ENCODE assay signal across 11 cellular contexts in the genomic region with DNA sequence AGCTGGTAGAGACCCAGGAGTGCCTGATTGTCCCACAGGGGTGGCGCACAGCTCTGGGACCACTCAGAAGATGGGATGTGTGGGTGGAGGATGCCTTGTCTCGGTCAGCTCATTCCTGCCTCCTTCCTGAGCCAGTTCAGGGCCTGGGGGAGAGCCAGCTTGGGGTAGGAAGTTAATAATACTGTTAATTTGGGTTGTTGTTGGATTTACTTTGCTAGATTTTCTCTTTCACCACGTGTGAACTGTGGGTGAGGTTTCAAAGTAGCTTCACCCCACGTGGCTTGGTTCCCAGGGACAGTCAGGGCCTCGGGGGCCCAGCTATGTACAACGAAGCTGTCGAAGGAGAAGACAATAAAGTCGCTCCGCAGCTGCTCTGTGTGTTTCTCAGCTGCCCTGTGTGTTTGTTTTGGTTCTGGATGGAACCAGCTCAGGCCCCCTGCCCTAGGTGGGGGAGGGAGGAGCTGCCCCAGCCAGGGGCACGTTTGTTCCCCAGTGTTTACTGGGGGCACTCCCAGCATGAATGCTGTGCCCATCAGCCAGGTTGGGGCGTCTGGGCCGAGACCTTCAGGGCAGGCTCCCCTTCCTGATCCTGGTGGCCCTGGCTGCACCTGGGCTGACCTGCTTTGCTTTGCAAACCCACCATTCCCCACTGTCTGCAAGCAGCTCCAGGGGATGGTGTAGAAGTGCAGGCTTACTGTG. TPM values are rescaled to one million over a fixed set of nuclear protein-coding genes. Genes with fewer than 3 reads are reported as not detected.
DNase-seq lines count a peak whose midpoint lies in the region; ATAC-seq, FAIRE-seq and TF ChIP-seq lines count a peak whose summit lies in the region.
"Had no signal": no experiment of that assay in that cellular context is flagged by ENCODE, and none has a peak within 500 bp of the region (broad histone marks: within the 10 kb centered on the region; RNA-seq: fewer than 3 reads in every experiment).

No MANE protein-coding gene starts in this region.

- no peaks in the 10 kb centered on the region; the same call in none of the 2 replicates for H3K36me3 ChIP-seq in Panc1 (ENCODE audit: control insufficient read depth, insufficient read depth, low read length)
- peaks cover 17 to 32% (median 28%) of the 10 kb centered on the region in 4 experiments for H3K36me3 ChIP-seq in H1 (ENCODE audit: control insufficient read depth in 2 of 4, insufficient read depth in 4 of 4, low read length in 3 of 4)
- H3K36me3 ChIP-seq in spleen = peaks cover 0 to 60% (median 53%) of the 10 kb centered on the region in 6 donors

- H3K9me3 Mint-ChIP-seq in activated T-cell treated with anti-CD3 and anti-CD28 coated beads, Interleukin-2, amount 50 U/mL, for 4 hours = no peaks in the 10 kb centered on the region

- BruUV-seq in Panc1 (replicated peaks; lab: Mats Ljungman, UMichigan) = no TSS peak

- no peak for DNase-seq in activated T-cell treated with anti-CD3 and anti-CD28 coated beads, Interleukin-2, amount 50 U/mL, for 4 hours
- no peak for DNase-seq in activated T-cell treated with anti-CD3 and anti-CD28 coated beads, Interleukin-2, amount 50 U/mL, for 48 hours
- DNase-seq in Panc1 (ENCODE audit: low read depth, low spot score) (no peak), H1 (ENCODE audit: low read depth in 1 of 2, low spot score in 2 of 2) (no peak), spleen (peak; percentile 74)
- DNase-seq in stimulated activated CD4-positive, alpha-beta T cell treated with anti-CD3 and anti-CD28 coated beads, Interleukin-4, amount 100 ng/mL, for 1 hour = no peak
- DNase-seq: AML-193 had no signal

- H3K4me1 Mint-ChIP-seq in activated T-cell treated with anti-CD3 and anti-CD28 coated beads, Interleukin-2, amount 50 U/mL, for 4 hours (ENCODE audit: low read depth) = peaks cover 13% of the 10 kb centered on the region

- TF ChIP-seq POLR2A in H1 (IDR thresholded peaks at IDR 0.05; ENCODE audit: control extremely low read depth in 1 of 2, low read depth in 2 of 2, low read length in 2 of 2) (no peak; a peak in 1 of 3 replicates), spleen (IDR thresholded peaks at IDR 0.05) (no peak)

- in situ Hi-C loops in Panc1 (cut with HindIII; ENCODE audit: low pct_unique_long_range_greater_than_20kb, low sequenced_read_pairs) = no loop called here

- CTCF ChIA-PET in Panc1 (lab: Charles Lee) = interaction anchor here (0.6 kb wide), 2 partner anchors 65 to 335 kb away, joined by 4 to 12 read pairs; no protein-coding TSS in a partner anchor
- CTCF ChIA-PET in H1 (lab: Charles Lee; ENCODE audit: partially characterized antibody) = interaction anchor here (0.7 to 2.8 kb wide), 12 partner anchors 9 to 260 kb away, joined by 3 to 13 read pairs (median 4); no protein-coding TSS in a partner anchor

- no peak for FAIRE-seq in H1 (lab: Jason Lieb, UNC)
- FAIRE-seq: endothelial cell of umbilical vein, pancreas had no signal

- H3K27me3 ChIP-seq in Panc1 (ENCODE audit: control insufficient read depth, insufficient read depth, low read length) = no peaks in the 10 kb centered on the region
- no peaks in the 10 kb centered on the region for H3K27me3 ChIP-seq in H1 (replicated peaks in 1 of 4; ENCODE audit: control insufficient read depth in 3 of 4, extremely low read depth in 1 of 4, insufficient read depth in 3 of 4, low read length in 3 of 4)
- no peaks in the 10 kb centered on the region for H3K27me3 ChIP-seq in spleen (replicated peaks in 1 of 7)
- H3K27me3 ChIP-seq: pancreas had no signal

- no peak overlapping the region for H3K4me2 ChIP-seq in H1 (ENCODE audit: insufficient read depth in 1 of 2, low read depth in 2 of 2, low read length in 2 of 2)

- no peak overlapping the region for H3K4ac ChIP-seq in H1 (replicated peaks; ENCODE audit: insufficient read length, low read depth, low read length)

- peaks cover 1% of the 10 kb centered on the region for H3K36me3 Mint-ChIP-seq in activated T-cell treated with anti-CD3 and anti-CD28 coated beads, Interleukin-2, amount 50 U/mL, for 4 hours (ENCODE audit: insufficient read depth)

- H3K4me3 ChIP-seq in Panc1 (ENCODE audit: low read depth in 2 of 2, low read length in 2 of 2) (no peak overlapping the region), H1 (ENCODE audit: extremely low read depth in 1 of 4, insufficient read depth in 2 of 4, low read depth in 3 of 4, low read length in 4 of 4) (no peak overlapping the region), spleen (no peak overlapping the region)

- no peak overlapping the region for H2BK120ac ChIP-seq in H1 (replicated peaks; ENCODE audit: low read depth, low read length)

- H2BK5ac ChIP-seq in H1 (ENCODE audit: low read depth, low read length) = no peak overlapping the region; the same call in 1 of the 2 replicates

- no peak overlapping the region for H4K91ac ChIP-seq in H1 (replicated peaks; ENCODE audit: insufficient read length, low read length)

- WGBS in H1 (ENCODE audit: extremely low coverage in 1 of 2, insufficient coverage in 1 of 2, insufficient read length in 1 of 2, insufficient replicate concordance in 2 of 2, low coverage in 1 of 2, low lambda C conversion rate in 2 of 2, missing lambda C conversion rate in 1 of 2), 2 experiments = 92% methylated on average over 12 of the region's 12 CpGs; no CpG with 5 or more reads in 1 of the 2 experiments
- 65 to 79% (median 78%) methylated on average over 11 to 12 of the region's 12 CpGs for WGBS in spleen, 5 donors

- no peak for ATAC-seq in activated T-cell treated with anti-CD3 and anti-CD28 coated beads, Interleukin-2, amount 50 U/mL, for 4 hours
- no peak for ATAC-seq in Panc1
- no peak for ATAC-seq in esophagus mucosa
- ATAC-seq in HG02588 (IDR thresholded peaks at IDR 0.05; ENCODE audit: unreplicated experiment) = no peak
- ATAC-seq: pancreas had no signal

- H2BK15ac ChIP-seq in H1 (ENCODE audit: low read length) = no peak overlapping the region

- peak overlapping the region; percentile 51; the same call in 1 of the 2 replicates for H4K8ac ChIP-seq in H1 (ENCODE audit: extremely low read depth, insufficient read depth, low read length)

- H3K4me3 Mint-ChIP-seq in activated T-cell treated with anti-CD3 and anti-CD28 coated beads, Interleukin-2, amount 50 U/mL, for 4 hours = peak overlapping the region; percentile 81

- no peak for TF ChIP-seq CTCF in Panc1 (IDR thresholded peaks at IDR 0.05)
- TF ChIP-seq CTCF in H1 (IDR thresholded peaks at IDR 0.05; ENCODE audit: control extremely low read depth in 1 of 3, insufficient read depth in 1 of 3, low read depth in 1 of 3, low read length in 3 of 3) = no peak
- no peak for TF ChIP-seq CTCF in spleen (IDR thresholded peaks at IDR 0.05 in 8 of 11, conservative IDR thresholded peaks at IDR 0.05 in 3 of 11)

- H3K18ac ChIP-seq in H1 (ENCODE audit: extremely low read depth, low read length) = no peak overlapping the region

- H3K4me1 ChIP-seq in Panc1 (ENCODE audit: control insufficient read depth, insufficient read depth, low read length) (peaks cover 49% of the 10 kb centered on the region), H1 (replicated peaks in 1 of 4; ENCODE audit: control insufficient read depth in 3 of 4, insufficient read depth in 4 of 4, low read length in 3 of 4) (peaks cover 0 to 7% (median 5%) of the 10 kb centered on the region in 4 experiments; a peak in 4 of 7 replicates), spleen (peaks cover 14 to 51% (median 42%) of the 10 kb centered on the region in 6 donors)

- peaks cover 0 to 2% of the 10 kb centered on the region in 2 experiments; a peak in 1 of 4 replicates for H3K79me2 ChIP-seq in H1 (ENCODE audit: control insufficient read depth in 1 of 2, insufficient read depth in 2 of 2, low read length in 2 of 2)

- H3K27ac ChIP-seq in Panc1 (ENCODE audit: low read length) (peak overlapping the region; percentile 44), H1 (ENCODE audit: low read depth, low read length) (no peak overlapping the region), spleen (peak overlapping the region in 4 of 8 donors; percentile 48 to 97 (median 94))
- H3K27ac ChIP-seq: pancreas had no signal

- H2BK12ac ChIP-seq in H1 (ENCODE audit: low read depth, low read length) = no peak overlapping the region

- H2AK5ac ChIP-seq in H1 (ENCODE audit: low read depth, low read length) = no peak overlapping the region

- no peak overlapping the region for H3K23ac ChIP-seq in H1 (ENCODE audit: insufficient read length)

- no peak overlapping the region for H3K14ac ChIP-seq in H1 (ENCODE audit: insufficient read length)

- H3K9me3 ChIP-seq in Panc1 (ENCODE audit: control insufficient read depth, insufficient read depth, low read depth, low read length) (no peaks in the 10 kb centered on the region), H1 (ENCODE audit: insufficient read depth in 2 of 2, low read depth in 1 of 2, low read length in 1 of 2) (no peaks in the 10 kb centered on the region), spleen (no peaks in the 10 kb centered on the region)
- H3K9me3 ChIP-seq: pancreas had no signal

- no peak overlapping the region for H4K5ac ChIP-seq in H1 (ENCODE audit: insufficient read length, low read depth, low read length)

- TF ChIP-seq EP300 in H1 (IDR thresholded peaks at IDR 0.05; ENCODE audit: borderline replicate concordance in 1 of 2, low read depth in 2 of 2, low read length in 2 of 2) = no peak

- no peaks in the 10 kb centered on the region for H3K79me1 ChIP-seq in H1 (ENCODE audit: low read depth, low read length)

- intact Hi-C loops in Panc1 (cut with micrococcal nuclease; ENCODE audit: unreplicated experiment) (no loop called here), spleen (cut with DNase I; ENCODE audit: low total_unique reads) (no loop called here)

- H4K20me1 ChIP-seq in H1 (replicated peaks in 1 of 2; ENCODE audit: control insufficient read depth in 1 of 2, insufficient read depth in 2 of 2, low read length in 2 of 2) = peaks cover 0 to 20% of the 10 kb centered on the region in 2 experiments

- H3K9ac ChIP-seq in H1 (replicated peaks in 1 of 4; ENCODE audit: extremely low read depth in 1 of 4, low read depth in 3 of 4, low read length in 3 of 4) = no peak overlapping the region

- no peak for TF ChIP-seq RAD21 in H1 (IDR thresholded peaks at IDR 0.05 in 1 of 2, conservative IDR thresholded peaks at IDR 0.05 in 1 of 2; ENCODE audit: low read depth in 2 of 2, low read length in 2 of 2)

- POLR2A ChIA-PET in Panc1 (lab: Charles Lee) (no interaction called here), H1 (lab: Charles Lee; ENCODE audit: partially characterized antibody) (interaction anchor here (0.6 to 5.4 kb wide), 13 partner anchors 10 to 152 kb away, joined by 3 to 59 read pairs (median 3); a partner anchor contains a TSS)

- H2AFZ ChIP-seq in H1 (ENCODE audit: low read length) = no peak overlapping the region

- H3K56ac ChIP-seq in H1 (replicated peaks; ENCODE audit: insufficient read length, low read depth, low read length) = no peak overlapping the region

- H3K23me2 ChIP-seq in H1 (ENCODE audit: low read depth, low read length) = peaks cover 8% of the 10 kb centered on the region; the same call in 1 of the 2 replicates

- no peaks in the 10 kb centered on the region for H3K27me3 Mint-ChIP-seq in activated T-cell treated with anti-CD3 and anti-CD28 coated beads, Interleukin-2, amount 50 U/mL, for 4 hours (ENCODE audit: low read depth)

- H2BK20ac ChIP-seq in H1 (ENCODE audit: low read length) = no peak overlapping the region

RNA-seq across cellular contexts. Expression of a gene that starts 2.3 kb away (rescaled TPM):
- 10 to 100 TPM; 53.1 to 56.8 (median 54.1) TPM for total RNA-seq in activated T-cell treated with anti-CD3 and anti-CD28 coated beads, Interleukin-2, amount 50 U/mL, for 4 hours
- 42.9 TPM for total RNA-seq in Panc1 (2021; ENCODE audit: unreplicated experiment)
- polyA plus RNA-seq in Panc1 (2012; ENCODE audit: insufficient read length) = 85.4 TPM
- 34.8 and 41.3 TPM in 2 replicates for total RNA-seq in H1 (2021; fragmentation: NEBNext Ultra II Directional; extraction: Animal tissue kit (Norgen Biotek cat#: 25700))
- 77.3 and 112 TPM in 2 replicates for polyA plus RNA-seq in H1 (2011; rRNA removed)
- 77.8 TPM for polyA plus RNA-seq in H1 (2011; cell fraction: cytosol; rRNA removed)
- 64.0 TPM for polyA plus RNA-seq in H1 (2011; cell fraction: nucleus; rRNA removed)
- 29.6 to 40.8 TPM (median 37.5 TPM) in 4 replicates for polyA plus RNA-seq in H1 (2012, experiment 1 of 2)
- 45.2 TPM for polyA plus RNA-seq in H1 (2012, experiment 2 of 2)
- polyA plus RNA-seq in H1 (2013, experiment 1 of 2) = 21.6 TPM
- polyA plus RNA-seq in H1 (2013, experiment 2 of 2) = 20.8 TPM
- 11.7 and 13.1 TPM in 2 replicates for polyA minus RNA-seq in H1 (2011; rRNA and poly(A)+ RNA removed)
- 23.3 TPM for polyA minus RNA-seq in H1 (2011; cell fraction: cytosol; rRNA and poly(A)+ RNA removed)
- 22.2 TPM for polyA minus RNA-seq in H1 (2011; cell fraction: nucleus; rRNA and poly(A)+ RNA removed)
- total RNA-seq in spleen = 10 to 100 TPM; 26.2 to 37.4 (median 27.6) TPM
- 10 to 100 TPM; 29.0 to 47.2 (median 38.8) TPM for polyA plus RNA-seq in spleen
- 24.2 TPM for total RNA-seq in esophagus mucosa

RNA-seq across cellular contexts. Expression of a gene that starts 38.4 kb away (rescaled TPM):
- 10 to 100 TPM; 19.4 to 24.1 (median 21.8) TPM for total RNA-seq in activated T-cell treated with anti-CD3 and anti-CD28 coated beads, Interleukin-2, amount 50 U/mL, for 4 hours
- total RNA-seq in Panc1 (2021; ENCODE audit: unreplicated experiment) = 26.6 TPM
- 26.3 TPM for polyA plus RNA-seq in Panc1 (2012; ENCODE audit: insufficient read length)
- total RNA-seq in H1 (2021; fragmentation: NEBNext Ultra II Directional; extraction: Animal tissue kit (Norgen Biotek cat#: 25700)) = 23.9 and 27.5 TPM in 2 replicates
- 15.5 and 23.9 TPM in 2 replicates for polyA plus RNA-seq in H1 (2011; rRNA removed)
- polyA plus RNA-seq in H1 (2011; cell fraction: cytosol; rRNA removed) = 25.6 TPM
- 58.7 TPM for polyA plus RNA-seq in H1 (2011; cell fraction: nucleus; rRNA removed)
- polyA plus RNA-seq in H1 (2012, experiment 1 of 2) = 14.0 to 22.5 TPM (median 21.4 TPM) in 4 replicates
- 9.9 TPM for polyA plus RNA-seq in H1 (2012, experiment 2 of 2)
- 12.8 TPM for polyA plus RNA-seq in H1 (2013, experiment 1 of 2)
- polyA plus RNA-seq in H1 (2013, experiment 2 of 2) = 10.2 TPM
- polyA minus RNA-seq in H1 (2011; rRNA and poly(A)+ RNA removed) = 23.7 and 24.2 TPM in 2 replicates
- polyA minus RNA-seq in H1 (2011; cell fraction: cytosol; rRNA and poly(A)+ RNA removed) = 13.2 TPM
- 30.4 TPM for polyA minus RNA-seq in H1 (2011; cell fraction: nucleus; rRNA and poly(A)+ RNA removed)
- total RNA-seq in spleen = 10 to 100 TPM; 12.5 to 27.6 (median 21.8) TPM
- polyA plus RNA-seq in spleen = 10 to 100 TPM; 15.3 to 29.5 (median 26.2) TPM
- 8.1 TPM for total RNA-seq in esophagus mucosa

RNA-seq across cellular contexts. Expression of a gene that starts 38.7 kb away (rescaled TPM):
- under 1 TPM; 0.16 to 0.47 (median 0.25) TPM for total RNA-seq in activated T-cell treated with anti-CD3 and anti-CD28 coated beads, Interleukin-2, amount 50 U/mL, for 4 hours
- total RNA-seq in Panc1 (2021; ENCODE audit: unreplicated experiment) = 2.3 TPM
- polyA plus RNA-seq in Panc1 (2012; ENCODE audit: insufficient read length) = 2.5 TPM
- total RNA-seq in H1 (2021; fragmentation: NEBNext Ultra II Directional; extraction: Animal tissue kit (Norgen Biotek cat#: 25700)) = 0.17 TPM in 1 of 2 replicates, not detected in the other
- polyA plus RNA-seq in H1 (2011; rRNA removed) = 0.39 and 0.58 TPM in 2 replicates
- polyA plus RNA-seq in H1 (2011; cell fraction: cytosol; rRNA removed) = 0.35 TPM
- 0.58 TPM for polyA plus RNA-seq in H1 (2011; cell fraction: nucleus; rRNA removed)
- 0.13 to 0.75 TPM (median 0.35 TPM) in 4 replicates for polyA plus RNA-seq in H1 (2012, experiment 1 of 2)
- polyA plus RNA-seq in H1 (2012, experiment 2 of 2) = 0.25 TPM
- polyA plus RNA-seq in H1 (2013, experiment 1 of 2) = 0.24 TPM
- polyA plus RNA-seq in H1 (2013, experiment 2 of 2) = 0.15 TPM
- 0.28 TPM in 1 of 2 replicates, not detected in the other for polyA minus RNA-seq in H1 (2011; rRNA and poly(A)+ RNA removed)
- polyA minus RNA-seq in H1 (2011; cell fraction: cytosol; rRNA and poly(A)+ RNA removed) = not detected
- polyA minus RNA-seq in H1 (2011; cell fraction: nucleus; rRNA and poly(A)+ RNA removed) = 0.50 TPM
- 1 to 10 TPM in 1 of 7 donors, under 1 TPM in 3, not detected in 3; 0.57 to 1.2 (median 0.74) TPM for total RNA-seq in spleen
- polyA plus RNA-seq in spleen = under 1 TPM; 0.17 to 0.35 (median 0.30) TPM
- 0.28 TPM for total RNA-seq in esophagus mucosa
